Comparison of ENCODE assay signal across 1 cellular context in the genomic region with DNA sequence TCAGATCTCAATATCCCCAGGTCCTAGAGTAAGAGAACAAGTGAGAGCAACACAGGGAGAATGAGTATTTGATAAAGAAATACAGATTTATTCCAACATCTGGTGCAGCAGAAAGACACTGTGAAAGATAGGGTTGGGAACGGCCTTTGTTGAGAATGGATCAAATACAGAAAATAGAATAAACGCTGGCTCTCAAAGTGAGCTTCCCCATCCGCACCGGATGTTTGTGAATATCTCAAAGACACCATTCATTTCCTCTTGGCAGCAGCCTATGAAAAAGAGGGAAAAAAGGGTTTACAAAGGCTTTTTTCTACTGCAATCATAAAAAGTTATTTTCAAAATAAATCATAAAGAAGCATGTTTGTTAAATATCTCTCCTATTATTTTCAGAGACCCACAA.
TF ChIP-seq lines count a peak whose summit lies in the region.

No MANE protein-coding gene starts in this region.

TF ChIP-seq in H1, 55 proteins besides CTCF, POLR2A, EP300 and RAD21 (continued from another document):
- TF ChIP-seq SIN3A (conservative IDR thresholded peaks at IDR 0.05 in 1 of 2, IDR thresholded peaks at IDR 0.05 in 1 of 2; ENCODE audit: low read depth in 1 of 2, low read length in 2 of 2) = no peak
- TF ChIP-seq NRF1 (IDR thresholded peaks at IDR 0.05; ENCODE audit: low read depth, low read length) = no peak
- TF ChIP-seq FOSL1 (IDR thresholded peaks at IDR 0.05; ENCODE audit: insufficient read depth, low read depth, low read length) = no peak
- no peak for TF ChIP-seq BCL11A (IDR thresholded peaks at IDR 0.05; ENCODE audit: low read depth in 2 of 2, low read length in 2 of 2)
TF ChIP-seq in H1: peak in this region for 0.
